1 cellular context compared by ENCODE assay signal in genomic region chr7:20200361-20200760, GRCh38.
TF ChIP-seq lines count a peak whose summit lies in the region.

No MANE protein-coding gene starts in this region.

TF ChIP-seq in IMR-90, 13 proteins besides CTCF, POLR2A, EP300 and RAD21 (continued from another document):
- TF ChIP-seq ELK1 (IDR thresholded peaks at IDR 0.05; ENCODE audit: borderline replicate concordance, low read depth, low read length), result no peak
- TF ChIP-seq MAZ (IDR thresholded peaks at IDR 0.05; ENCODE audit: borderline replicate concordance, low read depth, low read length), result no peak
- no peak for TF ChIP-seq CHD1 (IDR thresholded peaks at IDR 0.05; ENCODE audit: low read depth, low read length)
- TF ChIP-seq CEBPB (IDR thresholded peaks at IDR 0.05; ENCODE audit: low read depth, low read length), result no peak
- no peak for TF ChIP-seq RFX5 (IDR thresholded peaks at IDR 0.05; ENCODE audit: low read depth, low read length)
- no peak for TF ChIP-seq SMC3 (IDR thresholded peaks at IDR 0.05; ENCODE audit: low read depth, low read length)
